ENCODE assay signal across 1 cellular context in the genomic region with DNA sequence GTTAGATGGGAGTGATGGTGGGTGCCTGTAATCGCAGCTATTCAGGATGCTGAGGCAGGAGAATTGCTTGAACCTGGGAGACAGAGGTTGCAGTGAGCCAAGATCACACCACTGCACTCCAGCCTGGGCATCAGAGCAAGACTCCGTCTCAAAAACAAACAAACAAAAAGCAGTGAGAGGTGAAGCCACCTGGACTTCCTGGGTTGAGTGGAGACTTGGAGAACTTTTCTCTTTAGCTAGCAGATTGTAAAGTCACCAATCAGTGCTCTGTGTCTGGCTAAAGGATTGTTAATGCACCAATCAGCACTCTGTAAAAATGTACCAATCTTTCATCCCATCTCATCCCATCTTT.
TF ChIP-seq lines count a peak whose summit lies in the region.

No MANE protein-coding gene starts in this region.

TF ChIP-seq in A549, 52 proteins besides CTCF, POLR2A, EP300 and RAD21:
- peak; percentile 59 for TF ChIP-seq ZNF302 (CRISPR knock-in tag; IDR thresholded peaks at IDR 0.05)
- 0 out of 2 replicates have a peak, but pooled peaks have one; percentile 7 for TF ChIP-seq FOXS1 (CRISPR knock-in tag; IDR thresholded peaks at IDR 0.05)
- TF ChIP-seq, protein P1, sequence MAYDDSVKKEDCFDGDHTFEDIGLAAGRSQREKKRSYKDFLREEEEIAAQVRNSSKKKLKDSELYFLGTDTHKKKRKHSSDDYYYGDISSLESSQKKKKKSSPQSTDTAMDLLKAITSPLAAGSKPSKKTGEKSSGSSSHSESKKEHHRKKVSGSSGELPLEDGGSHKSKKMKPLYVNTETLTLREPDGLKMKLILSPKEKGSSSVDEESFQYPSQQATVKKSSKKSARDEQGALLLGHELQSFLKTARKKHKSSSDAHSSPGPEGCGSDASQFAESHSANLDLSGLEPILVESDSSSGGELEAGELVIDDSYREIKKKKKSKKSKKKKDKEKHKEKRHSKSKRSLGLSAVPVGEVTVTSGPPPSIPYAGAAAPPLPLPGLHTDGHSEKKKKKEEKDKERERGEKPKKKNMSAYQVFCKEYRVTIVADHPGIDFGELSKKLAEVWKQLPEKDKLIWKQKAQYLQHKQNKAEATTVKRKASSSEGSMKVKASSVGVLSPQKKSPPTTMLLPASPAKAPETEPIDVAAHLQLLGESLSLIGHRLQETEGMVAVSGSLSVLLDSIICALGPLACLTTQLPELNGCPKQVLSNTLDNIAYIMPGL (CRISPR knock-in tag; IDR thresholded peaks at IDR 0.05; ENCODE audit: borderline replicate concordance): peak; percentile 71; the same call in 1 of the 2 replicates
- 0 out of 2 replicates have a peak, but pooled peaks have one; percentile 71 for TF ChIP-seq TP53 (CRISPR knock-in tag; IDR thresholded peaks at IDR 0.05)
- TF ChIP-seq HOXB5 (CRISPR knock-in tag; IDR thresholded peaks at IDR 0.05): 0 out of 2 replicates have a peak, but pooled peaks have one; percentile 5
